In genomic region chr5:75717082-75717922, GRCh38 we compare ENCODE assay signal across 1 cellular context.
TF ChIP-seq lines count a peak whose summit lies in the region.

Gene POC5, minus strand, starts transcription at chr5:75717437. Its CDS starts 4,500 bp downstream, at chr5:75712937.

TF ChIP-seq in HepG2, 621 proteins besides CTCF, POLR2A, EP300 and RAD21 (continued from another document):
- TF ChIP-seq FOXP4 (CRISPR knock-in tag; IDR thresholded peaks at IDR 0.05) (peak; percentile 63), ZNF292 (CRISPR knock-in tag; IDR thresholded peaks at IDR 0.05; ENCODE audit: borderline replicate concordance, low read depth) (peak; percentile 81), ZNF616 (CRISPR knock-in tag; IDR thresholded peaks at IDR 0.05; ENCODE audit: low read depth) (no peak), ZBTB46 (CRISPR knock-in tag; IDR thresholded peaks at IDR 0.05; ENCODE audit: borderline replicate concordance) (no peak), PITX1 (CRISPR knock-in tag; IDR thresholded peaks at IDR 0.05) (peak; percentile 98), TFDP1 (CRISPR knock-in tag; IDR thresholded peaks at IDR 0.05; ENCODE audit: borderline replicate concordance) (peak; percentile 70), NFAT5 (CRISPR knock-in tag; IDR thresholded peaks at IDR 0.05) (no peak), ZNF792 (CRISPR knock-in tag; IDR thresholded peaks at IDR 0.05) (peak; percentile 53; the same call in 1 of the 2 replicates), SP5 (CRISPR knock-in tag; IDR thresholded peaks at IDR 0.05; ENCODE audit: borderline replicate concordance, low read depth) (peak; percentile 79), HNF1B (CRISPR knock-in tag; IDR thresholded peaks at IDR 0.05) (peak; percentile 42; the same call in 1 of the 2 replicates), FOXK1 (CRISPR knock-in tag; IDR thresholded peaks at IDR 0.05; ENCODE audit: borderline replicate concordance, low read depth) (peak; percentile 53; the same call in 1 of the 2 replicates), ZNF275 (CRISPR knock-in tag; IDR thresholded peaks at IDR 0.05; ENCODE audit: borderline replicate concordance) (no peak), UBTF (CRISPR knock-in tag; IDR thresholded peaks at IDR 0.05) (peak; percentile 19; the same call in 1 of the 2 replicates), ZNF788 (CRISPR knock-in tag; IDR thresholded peaks at IDR 0.05; ENCODE audit: borderline replicate concordance) (peak; percentile 20; the same call in 1 of the 2 replicates)
